ENCODE assay signal across 1 cellular context in the genomic region with DNA sequence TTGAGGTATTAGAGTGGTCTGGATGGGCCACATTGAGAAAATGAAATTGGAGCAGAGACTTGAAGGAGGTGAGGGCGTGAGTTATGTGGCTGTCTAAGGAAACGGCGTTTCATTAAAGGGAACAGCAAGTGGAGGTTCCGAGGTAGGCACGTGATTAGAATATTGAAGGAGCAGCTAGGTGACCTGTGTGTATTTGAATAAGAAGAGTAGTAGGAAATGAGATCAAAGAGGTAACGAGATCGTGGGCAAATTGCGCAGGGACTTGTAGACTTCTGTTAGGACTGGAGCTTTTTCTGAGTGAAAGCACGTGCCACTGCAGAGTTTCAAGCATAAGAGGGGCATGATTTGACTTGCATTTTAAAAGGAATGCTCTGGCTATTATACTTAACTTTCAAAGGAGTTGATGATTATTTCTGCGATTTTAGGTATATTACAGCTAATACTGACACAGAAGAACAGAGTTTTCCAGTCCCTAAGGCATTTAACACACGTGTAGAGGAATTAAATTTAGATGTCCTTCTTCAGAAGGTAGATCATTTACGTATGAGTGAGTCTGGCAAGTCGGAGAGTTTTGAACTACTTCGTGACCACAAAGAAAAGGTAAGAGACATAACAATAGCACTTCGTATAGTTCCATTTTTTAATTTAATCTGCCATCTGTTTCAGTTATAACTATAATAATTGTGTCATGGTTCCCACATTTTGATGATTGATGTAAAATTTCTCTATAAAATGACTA.
TF ChIP-seq lines count a peak whose summit lies in the region.

No MANE protein-coding gene starts in this region.

TF ChIP-seq in A549, 52 proteins besides CTCF, POLR2A, EP300 and RAD21:
- TF ChIP-seq NPAS2 (CRISPR knock-in tag; IDR thresholded peaks at IDR 0.05; ENCODE audit: borderline replicate concordance) (no peak), HOXB13 (CRISPR knock-in tag; IDR thresholded peaks at IDR 0.05; ENCODE audit: low read depth) (no peak), RNF2 (IDR thresholded peaks at IDR 0.05; ENCODE audit: borderline replicate concordance, low read depth) (no peak), CHD4 (IDR thresholded peaks at IDR 0.05; ENCODE audit: borderline replicate concordance) (no peak), RCOR1 (IDR thresholded peaks at IDR 0.05; ENCODE audit: low read depth, low read length) (no peak)
